ENCODE assay signal across 16 cellular contexts in genomic region chr6:141088171-141088570, GRCh38.
DNase-seq lines count a peak whose midpoint lies in the region; ATAC-seq, FAIRE-seq and TF ChIP-seq lines count a peak whose summit lies in the region.
"Had no signal": no experiment of that assay in that cellular context is flagged by ENCODE, and none has a peak within 500 bp of the region (broad histone marks: within the 10 kb centered on the region; RNA-seq: fewer than 3 reads in every experiment).

No MANE protein-coding gene starts in this region.

- POLR2A ChIA-PET in PC-9 (lab: Charles Lee; ENCODE audit: unreplicated experiment): no interaction called here
- POLR2A ChIA-PET in endothelial cell of umbilical vein (lab: Charles Lee): no interaction called here

- H3K4me2 ChIP-seq in PC-9: no peak overlapping the region
- no peak overlapping the region for H3K4me2 ChIP-seq in endothelial cell of umbilical vein (ENCODE audit: insufficient read depth, low read length)

- H3K9ac ChIP-seq in endothelial cell of umbilical vein (replicated peaks; ENCODE audit: extremely low read depth, insufficient read depth, low read length) (no peak overlapping the region), colonic mucosa (ENCODE audit: low read depth in 2 of 2, low read length in 2 of 2) (no peak overlapping the region)

- H4K20me1 ChIP-seq in PC-9 (ENCODE audit: insufficient read depth): no peaks in the 10 kb centered on the region
- no peaks in the 10 kb centered on the region for H4K20me1 ChIP-seq in endothelial cell of umbilical vein (replicated peaks; ENCODE audit: control insufficient read depth, extremely low read depth, insufficient read depth, low read length)

- H3K27ac ChIP-seq in ACC112 (ENCODE audit: low read depth, low read length) (no peak overlapping the region), PC-9 (no peak overlapping the region), endothelial cell of umbilical vein (ENCODE audit: insufficient read depth, low read depth, low read length) (no peak overlapping the region), right lobe of liver (peak overlapping the region in 1 of 3 donors; percentile 25), dorsolateral prefrontal cortex (no peak overlapping the region), tibial artery (peak overlapping the region in 1 of 2 donors; percentile 29), colonic mucosa (no peak overlapping the region), heart right ventricle (no peak overlapping the region)
- H3K27ac ChIP-seq: C4-2B had no signal

- no peaks in the 10 kb centered on the region for H3K9me2 ChIP-seq in PC-9 (ENCODE audit: insufficient read depth)

- no peak overlapping the region for H3K4me3 ChIP-seq in ACC112 (ENCODE audit: low read depth, low read length)
- H3K4me3 ChIP-seq in PC-9: no peak overlapping the region
- no peak overlapping the region for H3K4me3 ChIP-seq in endothelial cell of umbilical vein (replicated peaks in 1 of 3; ENCODE audit: insufficient read depth in 1 of 3, low read depth in 1 of 3, low read length in 3 of 3)
- no peak overlapping the region for H3K4me3 ChIP-seq in right lobe of liver
- H3K4me3 ChIP-seq in dorsolateral prefrontal cortex: no peak overlapping the region
- no peak overlapping the region for H3K4me3 ChIP-seq in tibial artery
- no peak overlapping the region for H3K4me3 ChIP-seq in colonic mucosa
- no peak overlapping the region for H3K4me3 ChIP-seq in heart right ventricle

- FAIRE-seq in endothelial cell of umbilical vein (lab: Jason Lieb, UNC): no peak
- FAIRE-seq: GM12891, H54 had no signal

- no peak for TF ChIP-seq CTCF in PC-9 (conservative IDR thresholded peaks at IDR 0.05)
- no peak for TF ChIP-seq CTCF in endothelial cell of umbilical vein (IDR thresholded peaks at IDR 0.05; ENCODE audit: extremely low read depth in 1 of 2, insufficient read depth in 1 of 2, low read depth in 1 of 2, low read length in 2 of 2)
- TF ChIP-seq CTCF in right lobe of liver (IDR thresholded peaks at IDR 0.05): no peak
- no peak for TF ChIP-seq CTCF in dorsolateral prefrontal cortex (IDR thresholded peaks at IDR 0.05 in 54 of 56, conservative IDR thresholded peaks at IDR 0.05 in 2 of 56; ENCODE audit: low read depth in 1 of 56, partially characterized antibody in 56 of 56)
- TF ChIP-seq CTCF in tibial artery (IDR thresholded peaks at IDR 0.05): no peak
- no peak for TF ChIP-seq CTCF in colonic mucosa (IDR thresholded peaks at IDR 0.05)
- no peak for TF ChIP-seq CTCF in heart right ventricle (IDR thresholded peaks at IDR 0.05)

- H3K9me3 ChIP-seq in PC-9 (ENCODE audit: insufficient read depth, low read depth) (no peaks in the 10 kb centered on the region), endothelial cell of umbilical vein (replicated peaks; ENCODE audit: control insufficient read depth, insufficient read depth, low read length) (no peaks in the 10 kb centered on the region), right lobe of liver (no peaks in the 10 kb centered on the region), tibial artery (no peaks in the 10 kb centered on the region), colonic mucosa (no peaks in the 10 kb centered on the region), heart right ventricle (peaks cover 0 to 5% (median 0%) of the 10 kb centered on the region in 11 donors)
- H3K9me3 ChIP-seq: BE2C had no signal

- H3K27me3 ChIP-seq in ACC112 (ENCODE audit: insufficient read depth, low read length) (no peaks in the 10 kb centered on the region), PC-9 (ENCODE audit: insufficient read depth, low read depth) (no peaks in the 10 kb centered on the region), endothelial cell of umbilical vein (ENCODE audit: control insufficient read depth in 2 of 2, insufficient read depth in 2 of 2, low read length in 2 of 2) (no peaks in the 10 kb centered on the region), right lobe of liver (no peaks in the 10 kb centered on the region), dorsolateral prefrontal cortex (no peaks in the 10 kb centered on the region), tibial artery (no peaks in the 10 kb centered on the region), colonic mucosa (no peaks in the 10 kb centered on the region), heart right ventricle (no peaks in the 10 kb centered on the region)
- H3K27me3 ChIP-seq: BE2C had no signal

- H3K79me2 ChIP-seq in ACC112 (ENCODE audit: control insufficient read depth, insufficient read depth, low read length, unreplicated experiment) (no peaks in the 10 kb centered on the region), PC-9 (ENCODE audit: low read depth) (no peaks in the 10 kb centered on the region), endothelial cell of umbilical vein (ENCODE audit: control insufficient read depth, insufficient read depth, low read length) (no peaks in the 10 kb centered on the region)

- CTCF ChIA-PET in PC-9 (lab: Charles Lee) (no interaction called here), endothelial cell of umbilical vein (lab: Charles Lee) (no interaction called here)

- H3K4me1 ChIP-seq in ACC112 (ENCODE audit: control insufficient read depth, insufficient read depth, low read length, unreplicated experiment) (no peaks in the 10 kb centered on the region), PC-9 (replicated peaks; ENCODE audit: insufficient read depth) (no peaks in the 10 kb centered on the region), endothelial cell of umbilical vein (ENCODE audit: control insufficient read depth, extremely low read depth, insufficient read depth, low read length) (no peaks in the 10 kb centered on the region), right lobe of liver (peaks cover 0 to 9% (median 3%) of the 10 kb centered on the region in 4 donors), tibial artery (peaks cover 0 to 9% (median 0%) of the 10 kb centered on the region in 4 donors), colonic mucosa (no peaks in the 10 kb centered on the region), heart right ventricle (no peaks in the 10 kb centered on the region)
- H3K4me1 ChIP-seq: BE2C had no signal

- dilution Hi-C loops in endothelial cell of umbilical vein (cut with MboI; ENCODE audit: extremely low pct_ligation_motif_present, low sequenced_read_pairs): no loop called here

- intact Hi-C loops in PC-9 (cut with micrococcal nuclease; ENCODE audit: unreplicated experiment) (no loop called here), endothelial cell of umbilical vein (cut with micrococcal nuclease) (no loop called here), right lobe of liver (cut with DNase I) (no loop called here), dorsolateral prefrontal cortex (cut with DNase I) (no loop called here), tibial artery (cut with DNase I; ENCODE audit: low total_unique reads) (no loop called here), colonic mucosa (cut with DNase I) (no loop called here), heart right ventricle (cut with DNase I) (no loop called here)

- H3F3A ChIP-seq in PC-9 (ENCODE audit: insufficient read depth, low read depth): no peaks in the 10 kb centered on the region

- no peak for TF ChIP-seq POLR2A in endothelial cell of umbilical vein (IDR thresholded peaks at IDR 0.05; ENCODE audit: low read depth, low read length)
- no peak for TF ChIP-seq POLR2A in right lobe of liver (IDR thresholded peaks at IDR 0.05)

- no TSS peak for BruUV-seq in PC-9 (replicated peaks; lab: Mats Ljungman, UMichigan)
- BruUV-seq in endothelial cell of umbilical vein (replicated peaks; lab: Mats Ljungman, UMichigan): no TSS peak

- DNase-seq in PC-9 (no peak), endothelial cell of umbilical vein (ENCODE audit: low read depth, low spot score) (no peak), right lobe of liver (no peak), dorsolateral prefrontal cortex (no peak), tibial artery (no peak), colonic mucosa (no peak), heart right ventricle (no peak)
- DNase-seq: BE2C; CD4-positive, alpha-beta memory T cell; DMS153; DMS79 treated with DMSO at 0.1 percent for 48 hours; EL had no signal

- H3K9me1 ChIP-seq in endothelial cell of umbilical vein (replicated peaks; ENCODE audit: control insufficient read depth, extremely low read depth, insufficient read depth, low read length): no peaks in the 10 kb centered on the region

- H3K36me3 ChIP-seq in ACC112 (ENCODE audit: insufficient read depth, low read length): no peaks in the 10 kb centered on the region
- H3K36me3 ChIP-seq in PC-9 (ENCODE audit: low read depth): no peaks in the 10 kb centered on the region
- no peaks in the 10 kb centered on the region for H3K36me3 ChIP-seq in endothelial cell of umbilical vein (ENCODE audit: control insufficient read depth in 2 of 2, extremely low read depth in 1 of 2, insufficient read depth in 2 of 2, low read length in 2 of 2)
- no peaks in the 10 kb centered on the region for H3K36me3 ChIP-seq in right lobe of liver
- no peaks in the 10 kb centered on the region for H3K36me3 ChIP-seq in tibial artery
- no peaks in the 10 kb centered on the region for H3K36me3 ChIP-seq in colonic mucosa
- no peaks in the 10 kb centered on the region for H3K36me3 ChIP-seq in heart right ventricle
- H3K36me3 ChIP-seq: BE2C had no signal

- ATAC-seq in right lobe of liver (peak; percentile 92 to 99 (median 96)), heart right ventricle (no peak)

- H2AFZ ChIP-seq in ACC112 (ENCODE audit: low read length, unreplicated experiment) (peak overlapping the region; percentile 55), PC-9 (0 out of 2 replicates have a peak overlapping the region, but pooled peaks have one; percentile 33), endothelial cell of umbilical vein (ENCODE audit: low read depth, low read length) (peak overlapping the region; percentile 39)

TF ChIP-seq in endothelial cell of umbilical vein, 7 proteins besides CTCF, POLR2A, EP300 and RAD21:
- TF ChIP-seq JUN (IDR thresholded peaks at IDR 0.05; ENCODE audit: borderline replicate concordance, insufficient read depth, insufficient read length, low read depth) (no peak), POLR2AphosphoS5 (IDR thresholded peaks at IDR 0.05; ENCODE audit: insufficient read depth, low read depth, low read length) (no peak), MYC (IDR thresholded peaks at IDR 0.05; ENCODE audit: low read depth, low read length) (no peak), GATA2 (IDR thresholded peaks at IDR 0.05; ENCODE audit: insufficient read depth, insufficient read length, low read depth, low read length) (no peak), MAX (IDR thresholded peaks at IDR 0.05; ENCODE audit: insufficient read depth, insufficient read length) (no peak), FOS (IDR thresholded peaks at IDR 0.05; ENCODE audit: borderline replicate concordance, insufficient read depth, low read length) (no peak), EZH2 (IDR thresholded peaks at IDR 0.05; ENCODE audit: borderline replicate concordance, low read depth, low read length, severe bottlenecking) (no peak)
TF ChIP-seq in endothelial cell of umbilical vein: peak in this region for 0.

Comparison
In these comparisons a context has a peak if more than half of its experiments do, and no peak if none do; other contexts are left out.
1. ATAC-seq: peak in right lobe of liver (4 of 4); none in heart right ventricle (0 of 8).
2. Peak in every context shown above with its lines, with median percentiles within 50 percentile points of each other: H2AFZ ChIP-seq.